In the genomic region with DNA sequence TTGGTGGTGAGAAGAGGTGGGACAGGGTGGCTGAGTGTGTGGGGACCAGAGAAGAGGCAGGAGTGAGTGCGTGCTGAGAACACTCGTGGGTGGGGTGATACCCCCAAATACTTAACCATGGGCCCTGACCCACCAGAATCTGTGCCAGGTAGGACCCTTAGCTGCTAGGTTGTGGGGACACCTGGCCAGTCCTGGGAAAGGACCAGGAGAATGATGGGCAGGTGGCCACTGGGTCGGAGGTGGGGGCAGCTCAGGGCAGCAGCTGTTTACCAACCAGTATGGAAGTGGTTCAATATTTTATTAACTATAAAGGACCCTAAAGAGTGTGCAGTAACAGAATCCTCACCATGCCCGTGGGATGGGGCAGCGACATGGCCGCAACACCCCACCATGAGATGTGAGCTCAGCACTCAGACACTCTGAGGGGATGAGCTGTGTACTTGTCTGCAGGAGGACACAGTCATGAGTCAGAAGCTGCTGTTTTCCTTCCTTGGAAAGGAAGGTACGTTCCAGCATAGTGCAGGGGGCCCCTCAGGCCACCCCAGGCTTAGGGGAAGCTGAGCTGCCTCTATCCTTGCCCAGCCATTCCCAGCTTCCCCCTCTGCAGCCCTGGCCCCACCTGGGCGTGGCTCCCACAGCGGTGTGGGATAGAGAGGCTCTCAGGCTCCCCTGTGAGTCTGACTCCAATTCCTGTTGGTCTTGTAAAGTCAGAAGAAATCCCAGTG, we compare ENCODE assay signal across 1 cellular context.
TF ChIP-seq lines count a peak whose summit lies in the region.

No MANE protein-coding gene starts in this region.

TF ChIP-seq in A549, 52 proteins besides CTCF, POLR2A, EP300 and RAD21 (continued from another document):
- TF ChIP-seq, protein P1, sequence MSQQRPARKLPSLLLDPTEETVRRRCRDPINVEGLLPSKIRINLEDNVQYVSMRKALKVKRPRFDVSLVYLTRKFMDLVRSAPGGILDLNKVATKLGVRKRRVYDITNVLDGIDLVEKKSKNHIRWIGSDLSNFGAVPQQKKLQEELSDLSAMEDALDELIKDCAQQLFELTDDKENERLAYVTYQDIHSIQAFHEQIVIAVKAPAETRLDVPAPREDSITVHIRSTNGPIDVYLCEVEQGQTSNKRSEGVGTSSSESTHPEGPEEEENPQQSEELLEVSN (IDR thresholded peaks at IDR 0.05; ENCODE audit: borderline replicate concordance, low read depth), result no peak
- TF ChIP-seq FOSB (CRISPR knock-in tag; IDR thresholded peaks at IDR 0.05), result no peak
- TF ChIP-seq SMC3 (IDR thresholded peaks at IDR 0.05), result no peak
- no peak for TF ChIP-seq GATA3 (IDR thresholded peaks at IDR 0.05; ENCODE audit: borderline replicate concordance)
- no peak for TF ChIP-seq TFCP2L1 (CRISPR knock-in tag; IDR thresholded peaks at IDR 0.05)
TF ChIP-seq in A549: peak in this region for 0.
